ENCODE assay signal across 36 cellular contexts in genomic region chr3:43790060-43790459, GRCh38.
"Had no signal": no experiment of that assay in that cellular context is flagged by ENCODE, and none has a peak within 500 bp of the region (broad histone marks: within the 10 kb centered on the region; RNA-seq: fewer than 3 reads in every experiment).

No MANE protein-coding gene starts in this region.

- H3K4me3 ChIP-seq: adrenal gland, body of pancreas, breast epithelium, Peyer's patch had no signal

- H3K9ac ChIP-seq: KMS-11 had no signal

- H3K36me3 ChIP-seq: adrenal gland, breast epithelium, Peyer's patch had no signal

- H3K4me1 ChIP-seq: adrenal gland, breast epithelium, Peyer's patch had no signal

- DNase-seq: activated B cell treated with CpG ODN at 0.5 μM for 24 hours; activated CD4-positive, alpha-beta memory T cell treated with anti-CD3 and anti-CD28 coated beads for 36 hours; activated CD4-positive, alpha-beta T cell treated with anti-CD3 and anti-CD28 coated beads for 4 hours; activated CD4-positive, alpha-beta T cell treated with anti-CD3 and anti-CD28 coated beads, Interleukin-2, amount 50 U/mL, for 1 hour; activated CD4-positive, CD25-positive, alpha-beta regulatory T cell treated with anti-CD3 and anti-CD28 coated beads, Interleukin-2, amount 50 U/mL, for 72 hours; activated effector memory CD4-positive, alpha-beta T cell treated with anti-CD3 and anti-CD28 coated beads, Interleukin-2, amount 50 U/mL, for 16 hours; activated naive CD4-positive, alpha-beta T cell treated with Interleukin-2 at 50 U/mL for 16 hours; activated naive CD8-positive, alpha-beta T cell treated with anti-CD3 and anti-CD28 coated beads, Interleukin-2, amount 10 ng/mL, durations not matched to agents 7 days and 5 days; activated T-cell treated with anti-CD3 and anti-CD28 coated beads, Interleukin-2, amount 50 U/mL, for 1 hour; activated T-cell treated with anti-CD3 and anti-CD28 coated beads, Interleukin-2, amount 50 U/mL, for 72 hours; adrenal gland; body of pancreas; MM.1S; MV-4-11; NCI-H1092; NCI-H1436 treated with DMSO at 0.1 percent for 48 hours; NCI-H1694 treated with DMSO at 0.1 percent for 48 hours; NCI-H2029; NCI-H345; NCI-H526; NCI-H748 treated with DMSO at 0.1 percent for 48 hours; NK-92 treated with Interleukin-12 subunit alpha and Interleukin-12 subunit beta, amount 100 ng/mL, for 24 hours; PC-3; Peyer's patch; RPMI8226; SIG-M5; SW 1271; T-helper 1 cell; T-helper 2 cell; T-helper 9 cell had no signal

- ATAC-seq: activated T-cell treated with anti-CD3 and anti-CD28 coated beads, Interleukin-2, amount 50 U/mL, for 72 hours; activated T-helper 17 cell treated with anti-CD3 and anti-CD28 coated beads, Interleukin-2, amount 50 U/mL, for 72 hours; body of pancreas; PC-3; Right ventricle myocardium inferior; SK-N-SH treated with all-trans-retinoic acid at 6 μM for 48 hours had no signal

- H3K27me3 ChIP-seq: adrenal gland, body of pancreas, breast epithelium, Peyer's patch had no signal

- H3K27ac ChIP-seq: adrenal gland, body of pancreas, breast epithelium, KMS-11, Peyer's patch, VCaP had no signal

- H3K9me3 ChIP-seq: adrenal gland, body of pancreas, breast epithelium, Peyer's patch had no signal

- H3K4me2 ChIP-seq: KMS-11 had no signal
